Comparison of ENCODE assay signal across 12 cellular contexts in the genomic region with DNA sequence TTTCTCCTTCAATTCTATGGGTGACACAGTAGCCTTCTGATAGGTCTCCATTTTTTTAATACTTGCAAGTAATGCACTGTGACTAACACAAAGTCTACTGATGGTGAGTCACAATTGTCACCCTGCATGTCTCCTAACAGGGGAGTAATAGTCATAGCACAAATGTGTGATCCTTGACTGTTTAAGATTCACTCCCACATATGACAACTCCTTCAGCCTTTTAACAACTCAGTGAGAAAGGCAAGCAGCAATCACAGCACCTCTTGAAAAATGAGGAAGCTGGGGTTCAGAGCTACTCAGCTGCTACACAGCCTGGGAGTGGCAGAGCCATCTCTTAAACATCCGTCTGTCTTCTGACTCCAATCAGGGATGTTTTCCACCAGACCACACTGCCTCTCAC.
A peak's percentile ranks its signal among the peaks of the same experiment; 100 is the strongest.
DNase-seq lines count a peak whose midpoint lies in the region; ATAC-seq lines count a peak whose summit lies in the region.
"Had no signal": no experiment of that assay in that cellular context is flagged by ENCODE, and none has a peak within 500 bp of the region (broad histone marks: within the 10 kb centered on the region; RNA-seq: fewer than 3 reads in every experiment).

No MANE protein-coding gene starts in this region.

- ATAC-seq in GM19351 (IDR thresholded peaks at IDR 0.05; ENCODE audit: unreplicated experiment), result peak; percentile 75
- ATAC-seq in T-helper 17 cell, result peak; percentile 20
- no peak for ATAC-seq in HG02759 (IDR thresholded peaks at IDR 0.05; ENCODE audit: unreplicated experiment)
- ATAC-seq in HG02610 (IDR thresholded peaks at IDR 0.05; ENCODE audit: unreplicated experiment), result no peak
- no peak for ATAC-seq in GM19455 (IDR thresholded peaks at IDR 0.05; ENCODE audit: unreplicated experiment)

- H3K9me3 Mint-ChIP-seq in activated T-helper 2 cell treated with anti-CD3 and anti-CD28 coated beads, Interferon-gamma antibody, Interleukin-2, Interleukin-4, amounts not matched to agents 10 μg/mL and 5 μg/mL and 100 μg/mL, durations not matched to agents 14 hours and 24 hours and 36 hours, result no peaks in the 10 kb centered on the region

- H3K27me3 Mint-ChIP-seq in T-helper 17 cell, result peaks cover 23% of the 10 kb centered on the region
- H3K27me3 Mint-ChIP-seq in activated T-helper 2 cell treated with anti-CD3 and anti-CD28 coated beads, Interferon-gamma antibody, Interleukin-2, Interleukin-4, amounts not matched to agents 10 μg/mL and 5 μg/mL and 100 μg/mL, durations not matched to agents 14 hours and 24 hours and 36 hours (ENCODE audit: low read depth), result peaks cover 10% of the 10 kb centered on the region

- intact Hi-C loops in activated T-helper 2 cell treated with anti-CD3 and anti-CD28 coated beads, Interferon-gamma antibody, Interleukin-2, Interleukin-4, amounts not matched to agents 10 μg/mL and 5 μg/mL and 100 μg/mL, durations not matched to agents 14 hours and 24 hours and 36 hours (cut with micrococcal nuclease), result loop anchor here (5.0 kb wide), 1 partner anchor 35 kb away; no protein-coding TSS in a partner anchor

- H3K27ac Mint-ChIP-seq in T-helper 17 cell, result no peak overlapping the region
- H3K27ac Mint-ChIP-seq in activated T-helper 2 cell treated with anti-CD3 and anti-CD28 coated beads, Interferon-gamma antibody, Interleukin-2, Interleukin-4, amounts not matched to agents 10 μg/mL and 5 μg/mL and 100 μg/mL, durations not matched to agents 14 hours and 24 hours and 36 hours, result no peak overlapping the region

- DNase-seq in AG08395 (ENCODE audit: low spot score), result peak; percentile 75
- DNase-seq in T-helper 17 cell, result no peak
- DNase-seq in kidney tubule cell (ENCODE audit: low spot score), result peak; percentile 91
- no peak for DNase-seq in activated T-helper 2 cell treated with anti-CD3 and anti-CD28 coated beads, Interferon-gamma antibody, Interleukin-2, Interleukin-4, amounts not matched to agents 10 μg/mL and 5 μg/mL and 100 μg/mL, durations not matched to agents 14 hours and 24 hours and 36 hours (ENCODE audit: low spot score)
- DNase-seq: activated CD4-positive, alpha-beta T cell treated with anti-CD3 and anti-CD28 coated beads, Interleukin-2, amount 50 U/mL, for 4 hours; DMS153; KG1; NCI-H774 had no signal

- H3K4me3 Mint-ChIP-seq in T-helper 17 cell, result no peak overlapping the region
- no peak overlapping the region for H3K4me3 Mint-ChIP-seq in activated T-helper 2 cell treated with anti-CD3 and anti-CD28 coated beads, Interferon-gamma antibody, Interleukin-2, Interleukin-4, amounts not matched to agents 10 μg/mL and 5 μg/mL and 100 μg/mL, durations not matched to agents 14 hours and 24 hours and 36 hours (ENCODE audit: low read depth)

- peaks cover 5% of the 10 kb centered on the region for H3K4me1 Mint-ChIP-seq in T-helper 17 cell
- H3K4me1 Mint-ChIP-seq in activated T-helper 2 cell treated with anti-CD3 and anti-CD28 coated beads, Interferon-gamma antibody, Interleukin-2, Interleukin-4, amounts not matched to agents 10 μg/mL and 5 μg/mL and 100 μg/mL, durations not matched to agents 14 hours and 24 hours and 36 hours (ENCODE audit: low read depth), result peaks cover 2% of the 10 kb centered on the region

- no peaks in the 10 kb centered on the region for H3K9me3 ChIP-seq in T-helper 17 cell (ENCODE audit: control insufficient read depth, low read length, poor library complexity, severe bottlenecking)

- H3K36me3 Mint-ChIP-seq in T-helper 17 cell (ENCODE audit: low read depth), result no peaks in the 10 kb centered on the region
- no peaks in the 10 kb centered on the region for H3K36me3 Mint-ChIP-seq in activated T-helper 2 cell treated with anti-CD3 and anti-CD28 coated beads, Interferon-gamma antibody, Interleukin-2, Interleukin-4, amounts not matched to agents 10 μg/mL and 5 μg/mL and 100 μg/mL, durations not matched to agents 14 hours and 24 hours and 36 hours (ENCODE audit: low read depth)

Comparison
In these comparisons a context has a peak if more than half of its experiments do, and no peak if none do; other contexts are left out.
1. DNase-seq: peak in AG08395 (single experiment) and kidney tubule cell (single experiment); none in T-helper 17 cell (0 of 3) and activated T-helper 2 cell treated with anti-CD3 and anti-CD28 coated beads, Interferon-gamma antibody, Interleukin-2, Interleukin-4, amounts not matched to agents 10 μg/mL and 5 μg/mL and 100 μg/mL, durations not matched to agents 14 hours and 24 hours and 36 hours (single experiment).
2. ATAC-seq: peak in GM19351 (single experiment) and T-helper 17 cell (single experiment); none in HG02759 (single experiment), HG02610 (single experiment) and GM19455 (single experiment).